1 cellular context compared by ENCODE assay signal in the genomic region with DNA sequence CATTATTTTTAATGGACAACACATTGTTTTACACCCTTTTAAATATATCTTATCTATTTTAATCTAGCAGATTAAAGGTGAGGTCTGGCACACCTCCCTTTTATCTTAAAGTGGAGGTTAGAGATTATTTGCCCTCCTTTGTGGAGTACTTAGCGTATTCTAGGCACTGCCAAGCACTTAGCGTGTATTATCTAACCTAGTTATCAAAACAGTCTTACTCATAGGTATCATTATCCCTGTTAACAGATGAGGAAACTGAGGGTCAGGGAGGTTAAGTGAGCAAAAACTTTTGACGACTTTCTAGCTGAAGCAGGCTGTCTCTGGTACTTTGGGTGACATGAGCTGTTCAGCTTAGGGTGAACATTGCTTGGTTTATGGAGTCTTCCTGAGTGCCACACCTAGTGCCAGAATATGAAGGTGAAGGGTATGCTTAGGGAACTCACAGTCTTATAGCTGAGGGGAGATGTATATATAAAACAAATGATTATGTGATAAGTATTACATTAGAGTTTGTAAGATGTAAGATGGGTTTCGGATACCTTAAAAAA.
TF ChIP-seq lines count a peak whose summit lies in the region.

No MANE protein-coding gene starts in this region.

TF ChIP-seq in endothelial cell of umbilical vein, 7 proteins besides CTCF, POLR2A, EP300 and RAD21 (continued from another document):
- TF ChIP-seq FOS (IDR thresholded peaks at IDR 0.05; ENCODE audit: borderline replicate concordance, insufficient read depth, low read length) = peak; percentile 48
- no peak for TF ChIP-seq EZH2 (IDR thresholded peaks at IDR 0.05; ENCODE audit: borderline replicate concordance, low read depth, low read length, severe bottlenecking)
- peak; percentile 91 for TF ChIP-seq GATA2 (IDR thresholded peaks at IDR 0.05; ENCODE audit: insufficient read depth, insufficient read length, low read depth, low read length)
TF ChIP-seq in endothelial cell of umbilical vein: peak in this region for 3.
